ENCODE assay signal across 16 cellular contexts in the genomic region with DNA sequence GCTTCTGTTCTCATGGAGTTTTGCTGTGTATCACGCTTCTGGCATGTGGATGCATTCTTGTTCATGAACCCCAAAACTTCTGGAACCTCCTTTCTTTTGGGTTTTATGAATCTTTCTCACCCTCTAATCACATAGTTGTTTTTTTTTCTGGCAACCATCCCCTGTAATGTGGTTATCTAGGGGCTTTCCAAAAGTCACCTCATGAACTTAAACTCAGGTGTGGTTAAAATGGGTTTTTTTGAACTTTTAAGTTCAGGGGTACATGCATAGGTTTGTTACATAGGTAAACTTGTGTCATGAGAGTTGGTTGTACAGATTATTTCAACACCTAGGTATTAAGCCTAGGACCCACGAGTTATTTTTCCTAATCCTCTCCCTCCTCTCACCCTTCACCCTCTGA.
DNase-seq lines count a peak whose midpoint lies in the region; ATAC-seq and TF ChIP-seq lines count a peak whose summit lies in the region.
"Had no signal": no experiment of that assay in that cellular context is flagged by ENCODE, and none has a peak within 500 bp of the region (broad histone marks: within the 10 kb centered on the region; RNA-seq: fewer than 3 reads in every experiment).

No MANE protein-coding gene starts in this region.

- H2AK5ac ChIP-seq in neuronal stem cell (ENCODE audit: low read depth, low read length): no peak overlapping the region

- no peak overlapping the region for H3K18ac ChIP-seq in neuronal stem cell (ENCODE audit: low read length)

- no peaks in the 10 kb centered on the region for H3K79me1 ChIP-seq in neuronal stem cell (ENCODE audit: low read depth, low read length)

- no peak overlapping the region for H3K9ac ChIP-seq in OCI-LY3 (ENCODE audit: low read length)
- no peak overlapping the region for H3K9ac ChIP-seq in neuronal stem cell (ENCODE audit: low read depth, low read length, poor library complexity)
- H3K9ac ChIP-seq: BLaER1 treated with 17β-estradiol and CSF1 and Interleukin-3, amounts not matched to agents 10 nM and 100 nM had no signal

- H2BK120ac ChIP-seq in neuronal stem cell (ENCODE audit: low read depth, low read length): no peak overlapping the region

- H3K4me3 ChIP-seq in OCI-LY3 (ENCODE audit: low read length) (no peak overlapping the region), neuronal stem cell (ENCODE audit: low read length in 2 of 2) (no peak overlapping the region)
- H3K4me3 ChIP-seq: BLaER1 treated with 17β-estradiol and CSF1 and Interleukin-3, amounts not matched to agents 10 nM and 100 nM; K562 had no signal

- no peaks in the 10 kb centered on the region for H3K79me2 ChIP-seq in OCI-LY3 (ENCODE audit: low read length)

- WGBS in neuronal stem cell (ENCODE audit: extremely low coverage in 2 of 2, insufficient read length in 2 of 2, insufficient replicate concordance in 1 of 2), 2 donors: no CpG with 5 or more reads among the region's 2 CpGs

- H3K4ac ChIP-seq in neuronal stem cell (ENCODE audit: low read length): no peak overlapping the region

- no peak overlapping the region for H3K23ac ChIP-seq in neuronal stem cell (ENCODE audit: low read depth, low read length, poor library complexity)

- H3K27me3 ChIP-seq in OCI-LY3 (ENCODE audit: low read depth, low read length) (no peaks in the 10 kb centered on the region), neuronal stem cell (ENCODE audit: control insufficient read depth in 3 of 3, insufficient read depth in 3 of 3, low read depth in 1 of 3, low read length in 3 of 3) (no peaks in the 10 kb centered on the region)
- H3K27me3 ChIP-seq: BLaER1 treated with 17β-estradiol and CSF1 and Interleukin-3, amounts not matched to agents 10 nM and 100 nM had no signal

- H3K36me3 ChIP-seq in OCI-LY3 (replicated peaks; ENCODE audit: low read depth, low read length) (peaks cover 4% of the 10 kb centered on the region), neuronal stem cell (replicated peaks in 1 of 2; ENCODE audit: control insufficient read depth in 2 of 2, insufficient read depth in 2 of 2, low read length in 2 of 2) (no peaks in the 10 kb centered on the region)
- H3K36me3 ChIP-seq: BLaER1 treated with 17β-estradiol and CSF1 and Interleukin-3, amounts not matched to agents 10 nM and 100 nM had no signal

- H4K20me1 ChIP-seq in OCI-LY3 (ENCODE audit: insufficient read depth, low read length): no peaks in the 10 kb centered on the region
- H4K20me1 ChIP-seq: BLaER1 treated with 17β-estradiol and CSF1 and Interleukin-3, amounts not matched to agents 10 nM and 100 nM had no signal

- H4K91ac ChIP-seq in neuronal stem cell (ENCODE audit: low read depth, low read length, poor library complexity): no peak overlapping the region

- H2AFZ ChIP-seq in OCI-LY3 (ENCODE audit: low read depth, low read length): no peak overlapping the region
- H2AFZ ChIP-seq in neuronal stem cell (ENCODE audit: low read length): no peak overlapping the region

- H2BK5ac ChIP-seq in neuronal stem cell (ENCODE audit: low read length): no peak overlapping the region

- TF ChIP-seq CTCF in OCI-LY3 (IDR thresholded peaks at IDR 0.05; ENCODE audit: low read depth, low read length): no peak

- no peak overlapping the region for H4K8ac ChIP-seq in neuronal stem cell (ENCODE audit: low read depth, low read length)

- H2BK12ac ChIP-seq in neuronal stem cell (ENCODE audit: low read length): no peak overlapping the region

- ATAC-seq in GM18868 (IDR thresholded peaks at IDR 0.05; ENCODE audit: unreplicated experiment) (peak; percentile 82), HG02852 (IDR thresholded peaks at IDR 0.05; ENCODE audit: unreplicated experiment) (peak; percentile 48)
- ATAC-seq: K562 had no signal

- H3K14ac ChIP-seq in neuronal stem cell (ENCODE audit: low read length): no peak overlapping the region

- H3K9me3 ChIP-seq in OCI-LY3 (ENCODE audit: insufficient read depth, low read length) (peaks cover 6% of the 10 kb centered on the region; the same call in 1 of the 2 replicates), neuronal stem cell (replicated peaks in 1 of 2; ENCODE audit: control insufficient read depth in 2 of 2, insufficient read depth in 1 of 2, low read depth in 1 of 2, low read length in 2 of 2) (peaks cover 0 to 17% of the 10 kb centered on the region in 2 donors)

- H3K27ac ChIP-seq in OCI-LY3 (ENCODE audit: low read length): no peak overlapping the region
- H3K27ac ChIP-seq in neuronal stem cell (replicated peaks; ENCODE audit: low read length): no peak overlapping the region
- H3K27ac ChIP-seq: BLaER1 treated with 17β-estradiol and CSF1 and Interleukin-3, amounts not matched to agents 10 nM and 100 nM had no signal

- DNase-seq in SHP77 (lab: John Stamatoyannopoulos, UW) (no peak), neuronal stem cell (ENCODE audit: low spot score) (no peak), amygdala (lab: John Stamatoyannopoulos, UW) (no peak), COR-L47 (lab: John Stamatoyannopoulos, UW) (no peak)
- DNase-seq: ACHN; Calu3; CD4-positive, CD25-positive, alpha-beta regulatory T cell; DMS 273 treated with DMSO at 0.1 percent for 48 hours; GOT3; H9; Kasumi-1 had no signal

- peaks cover 22% of the 10 kb centered on the region for H3K4me1 ChIP-seq in OCI-LY3 (ENCODE audit: low read length)
- H3K4me1 ChIP-seq in neuronal stem cell (ENCODE audit: control insufficient read depth in 2 of 2, insufficient read depth in 1 of 2, low read depth in 1 of 2, low read length in 2 of 2): no peaks in the 10 kb centered on the region
- H3K4me1 ChIP-seq: BLaER1 treated with 17β-estradiol and CSF1 and Interleukin-3, amounts not matched to agents 10 nM and 100 nM had no signal

- H2BK15ac ChIP-seq in neuronal stem cell (ENCODE audit: low read length): no peak overlapping the region

- peak overlapping the region; percentile 35; the same call in 1 of the 2 replicates for H3K4me2 ChIP-seq in OCI-LY3 (ENCODE audit: low read length)
- H3K4me2 ChIP-seq in neuronal stem cell (ENCODE audit: insufficient read depth, low read length, poor library complexity, severe bottlenecking): no peak overlapping the region
- H3K4me2 ChIP-seq: BLaER1 treated with 17β-estradiol and CSF1 and Interleukin-3, amounts not matched to agents 10 nM and 100 nM had no signal
